In the genomic region with DNA sequence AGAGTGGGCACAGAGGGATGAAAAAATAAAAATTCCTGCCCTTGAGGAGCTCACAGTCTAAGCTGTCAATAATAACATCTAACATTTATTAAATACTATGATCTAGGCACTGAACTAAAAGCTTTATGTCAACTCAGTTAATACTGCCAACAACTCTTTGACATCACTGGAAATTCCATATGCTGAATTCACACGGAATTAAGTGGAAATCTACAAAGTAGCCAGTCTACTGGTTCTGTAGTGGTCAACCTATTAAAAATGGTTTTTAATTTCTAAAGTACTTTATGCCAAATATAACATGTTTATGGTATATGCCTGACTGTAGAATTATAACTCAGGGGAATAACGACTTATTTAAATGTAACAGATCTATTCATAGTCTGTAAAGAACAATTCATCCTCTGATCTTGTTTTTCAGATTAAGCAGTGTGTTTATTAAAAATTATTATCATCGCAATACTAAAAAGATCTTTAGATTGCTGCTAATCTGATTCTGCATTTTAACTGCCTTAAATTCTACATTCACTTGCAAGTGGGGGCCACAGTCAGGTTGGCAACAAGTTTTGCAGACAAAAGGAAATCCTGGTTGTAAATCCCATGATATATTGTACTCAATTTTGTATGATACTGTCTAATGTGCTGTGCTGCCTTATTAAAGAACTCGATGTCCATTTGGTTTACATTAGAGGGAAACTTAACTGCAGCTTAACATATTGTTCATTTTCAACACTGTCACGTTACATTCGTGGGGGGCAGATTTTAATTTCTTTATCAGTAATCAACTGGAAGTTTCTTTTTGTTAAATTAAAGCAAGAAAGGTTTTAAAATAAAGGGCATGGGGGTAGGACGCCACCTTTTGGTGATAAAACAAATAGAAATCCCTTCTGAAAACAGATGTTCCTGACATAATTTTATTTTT, we compare ENCODE assay signal across 8 cellular contexts. TPM values are rescaled to one million over a fixed set of nuclear protein-coding genes. Genes with fewer than 3 reads are reported as not detected.
DNase-seq lines count a peak whose midpoint lies in the region; ATAC-seq, FAIRE-seq and TF ChIP-seq lines count a peak whose summit lies in the region.

No MANE protein-coding gene starts in this region.

- H3K9me3 ChIP-seq in keratinocyte (ENCODE audit: control insufficient read depth, low read depth, low read length) (no peaks in the 10 kb centered on the region), upper lobe of left lung (no peaks in the 10 kb centered on the region)

- POLR2A ChIA-PET in activated naive CD8-positive, alpha-beta T cell treated with anti-CD3 and anti-CD28 coated beads, Interleukin-2, amount 10 ng/mL, durations not matched to agents 7 days and 5 days (lab: Charles Lee): no interaction called here

- dilution Hi-C loops in keratinocyte (cut with MboI; ENCODE audit: extremely low pct_ligation_motif_present, low sequenced_read_pairs): no loop called here

- peak; percentile 75 for TF ChIP-seq CTCF in LNCAP (IDR thresholded peaks at IDR 0.05)
- peak in 2 of 3 experiments; percentile 31 to 59 for TF ChIP-seq CTCF in keratinocyte (optimal IDR thresholded peaks at IDR 0.05 in 1 of 3, IDR thresholded peaks at IDR 0.05 in 1 of 3, conservative IDR thresholded peaks at IDR 0.05 in 1 of 3; ENCODE audit: extremely low read depth in 1 of 3, insufficient read depth in 2 of 3, low read length in 3 of 3)
- peak; percentile 27 to 61 (median 53) for TF ChIP-seq CTCF in upper lobe of left lung (IDR thresholded peaks at IDR 0.05)

- no peak overlapping the region for H3K9ac ChIP-seq in keratinocyte (ENCODE audit: control insufficient read depth, extremely low read depth, insufficient read depth, low read length)

- peaks cover 2% of the 10 kb centered on the region for H3K36me3 Mint-ChIP-seq in activated naive CD8-positive, alpha-beta T cell treated with anti-CD3 and anti-CD28 coated beads, Interleukin-2, amount 10 ng/mL, durations not matched to agents 7 days and 5 days

- peak overlapping the region; percentile 45 for H3K4me3 Mint-ChIP-seq in activated naive CD8-positive, alpha-beta T cell treated with anti-CD3 and anti-CD28 coated beads, Interleukin-2, amount 10 ng/mL, durations not matched to agents 7 days and 5 days

- no peak for TF ChIP-seq POLR2A in upper lobe of left lung (IDR thresholded peaks at IDR 0.05)

- peak overlapping the region; percentile 46 for H3K4me2 ChIP-seq in keratinocyte (ENCODE audit: control insufficient read depth, extremely low read depth, insufficient read depth, low read depth, low read length)

- H3K4me1 Mint-ChIP-seq in activated naive CD8-positive, alpha-beta T cell treated with anti-CD3 and anti-CD28 coated beads, Interleukin-2, amount 10 ng/mL, durations not matched to agents 7 days and 5 days: peaks cover 20% of the 10 kb centered on the region

- H3K9me3 Mint-ChIP-seq in activated naive CD8-positive, alpha-beta T cell treated with anti-CD3 and anti-CD28 coated beads, Interleukin-2, amount 10 ng/mL, durations not matched to agents 7 days and 5 days: peaks cover 2% of the 10 kb centered on the region

- H3K27ac Mint-ChIP-seq in activated naive CD8-positive, alpha-beta T cell treated with anti-CD3 and anti-CD28 coated beads, Interleukin-2, amount 10 ng/mL, durations not matched to agents 7 days and 5 days: no peak overlapping the region

- peak; percentile 16 for DNase-seq in activated CD4-positive, alpha-beta T cell treated with anti-CD3 and anti-CD28 coated beads for 48 hours
- no peak for DNase-seq in activated CD4-positive, alpha-beta T cell treated with anti-CD3 and anti-CD28 coated beads, Interleukin-2, amount 50 U/mL, for 1 hour
- no peak for DNase-seq in activated naive CD8-positive, alpha-beta T cell treated with anti-CD3 and anti-CD28 coated beads, Interleukin-2, amount 10 ng/mL, durations not matched to agents 7 days and 5 days
- DNase-seq in keratinocyte (ENCODE audit: low read depth, low spot score) (no peak), upper lobe of left lung (no peak), left lobe of liver (ENCODE audit: low spot score) (no peak)
- no peak for DNase-seq in stimulated activated CD4-positive, alpha-beta T cell treated with anti-CD3 and anti-CD28 coated beads, Interleukin-12 subunit alpha, Interleukin-12 subunit beta, amount 100 ng/mL, for 4 hours

- H3K36me3 ChIP-seq in keratinocyte (ENCODE audit: control insufficient read depth in 2 of 2, extremely low read depth in 1 of 2, insufficient read depth in 2 of 2, low read length in 2 of 2) (no peaks in the 10 kb centered on the region), upper lobe of left lung (no peaks in the 10 kb centered on the region)

- H3K27ac ChIP-seq in keratinocyte (ENCODE audit: control insufficient read depth, insufficient read depth, low read length): no peak overlapping the region
- peak overlapping the region; percentile 88 to 99 (median 97) for H3K27ac ChIP-seq in upper lobe of left lung

- no peak for ATAC-seq in activated naive CD8-positive, alpha-beta T cell treated with anti-CD3 and anti-CD28 coated beads, Interleukin-2, amount 10 ng/mL, durations not matched to agents 7 days and 5 days (ENCODE audit: low read depth)
- ATAC-seq in upper lobe of left lung (ENCODE audit: low FRiP score in 2 of 2) (no peak), left lobe of liver (no peak)

- peaks cover 6% of the 10 kb centered on the region for H3K79me2 ChIP-seq in keratinocyte (ENCODE audit: control insufficient read depth, insufficient read depth, low read length)

- FAIRE-seq in keratinocyte (lab: Jason Lieb, UNC): no peak

- no peaks in the 10 kb centered on the region for H3K27me3 Mint-ChIP-seq in activated naive CD8-positive, alpha-beta T cell treated with anti-CD3 and anti-CD28 coated beads, Interleukin-2, amount 10 ng/mL, durations not matched to agents 7 days and 5 days

- no peak overlapping the region for H3K4me3 ChIP-seq in keratinocyte (ENCODE audit: control insufficient read depth in 2 of 3, extremely low read depth in 1 of 3, insufficient read depth in 2 of 3, low read depth in 1 of 3, low read length in 3 of 3)
- H3K4me3 ChIP-seq in upper lobe of left lung: no peak overlapping the region

- H3K4me1 ChIP-seq in keratinocyte (ENCODE audit: control insufficient read depth, extremely low read depth, insufficient read depth, low read length): peaks cover 10% of the 10 kb centered on the region
- peaks cover 4 to 14% (median 6%) of the 10 kb centered on the region in 4 donors for H3K4me1 ChIP-seq in upper lobe of left lung

- no peaks in the 10 kb centered on the region for H4K20me1 ChIP-seq in keratinocyte (ENCODE audit: control insufficient read depth, extremely low read depth, insufficient read depth, low read length)

- no peak for TF ChIP-seq EP300 in upper lobe of left lung (IDR thresholded peaks at IDR 0.05)

- H3K27me3 ChIP-seq in keratinocyte (ENCODE audit: control insufficient read depth, extremely low read depth, insufficient read depth, low read length): no peaks in the 10 kb centered on the region
- H3K27me3 ChIP-seq in upper lobe of left lung: no peaks in the 10 kb centered on the region

- no peak overlapping the region for H2AFZ ChIP-seq in keratinocyte (ENCODE audit: control insufficient read depth, low read length)

- no peaks in the 10 kb centered on the region for H3K9me1 ChIP-seq in keratinocyte (ENCODE audit: control insufficient read depth, extremely low read depth, insufficient read depth, low read length)

- WGBS in upper lobe of left lung, 2 donors: 16 to 18% methylated on average over 7 of the region's 7 CpGs

RNA-seq across cellular contexts. Expression of a gene that starts 2.6 kb away (rescaled TPM):
- total RNA-seq in activated naive CD8-positive, alpha-beta T cell treated with anti-CD3 and anti-CD28 coated beads, Interleukin-2, amount 10 ng/mL, durations not matched to agents 7 days and 5 days: 100 to 1,000 TPM; 178 TPM
- 6.2 to 27.3 TPM (median 14.6 TPM) in 3 replicates for polyA plus RNA-seq in keratinocyte
- polyA plus RNA-seq in keratinocyte (2011; ENCODE audit: low read depth): 22.8 TPM
- 6.8 and 8.3 TPM in 2 replicates for polyA plus RNA-seq in keratinocyte (2011; cell fraction: cytosol; rRNA removed)
- polyA plus RNA-seq in keratinocyte (2011; cell fraction: nucleus; rRNA removed): 10.6 and 11.1 TPM in 2 replicates
- polyA plus RNA-seq in keratinocyte (2012; ENCODE audit: low replicate concordance): 8.2 and 18.3 TPM in 2 replicates
- 42.3 to 72.2 TPM (median 54.6 TPM) in 3 replicates for polyA minus RNA-seq in keratinocyte
- polyA minus RNA-seq in keratinocyte (2011; cell fraction: cytosol; rRNA and poly(A)+ RNA removed): 27.4 TPM
- polyA minus RNA-seq in keratinocyte (2011; cell fraction: nucleus; rRNA and poly(A)+ RNA removed): 32.2 and 47.0 TPM in 2 replicates
- total RNA-seq in upper lobe of left lung: 100 to 1,000 TPM; 103 to 248 (median 134) TPM
- 26.1 TPM for total RNA-seq in left lobe of liver
